In the genomic region with DNA sequence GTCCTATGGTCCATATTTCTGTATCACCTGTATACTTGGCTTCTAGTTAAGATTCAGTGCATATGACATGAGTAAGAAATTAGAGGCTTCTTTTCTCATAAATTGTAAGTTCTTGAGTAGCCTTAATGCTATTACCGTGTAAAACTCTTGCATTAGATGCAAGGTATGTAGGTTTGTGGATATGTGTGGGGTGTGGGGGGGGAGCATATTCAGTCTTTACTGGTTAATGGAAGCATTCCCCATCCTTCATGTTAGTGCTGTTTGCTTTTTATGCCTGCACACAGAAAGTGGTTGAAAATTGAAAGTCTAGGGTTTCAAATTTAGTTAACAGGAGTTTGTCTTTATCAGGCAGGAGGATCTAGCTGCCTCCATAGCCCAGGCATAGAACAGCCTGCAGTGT, we compare ENCODE assay signal across 1 cellular context.
TF ChIP-seq lines count a peak whose summit lies in the region.

No MANE protein-coding gene starts in this region.

TF ChIP-seq in K562, 482 proteins besides CTCF, POLR2A, EP300 and RAD21 (continued from another document):
- TF ChIP-seq, protein P1, sequence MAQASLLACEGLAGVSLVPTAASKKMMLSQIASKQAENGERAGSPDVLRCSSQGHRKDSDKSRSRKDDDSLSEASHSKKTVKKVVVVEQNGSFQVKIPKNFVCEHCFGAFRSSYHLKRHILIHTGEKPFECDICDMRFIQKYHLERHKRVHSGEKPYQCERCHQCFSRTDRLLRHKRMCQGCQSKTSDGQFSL (CRISPR knock-in tag; IDR thresholded peaks at IDR 0.05), result peak; percentile 50; the same call in 1 of the 2 replicates
- TF ChIP-seq, protein P1 (tag; IDR thresholded peaks at IDR 0.05), result no peak; a peak in 1 of 4 replicates
- no peak for TF ChIP-seq ZNF589 (CRISPR knock-in tag; IDR thresholded peaks at IDR 0.05; ENCODE audit: low read depth)
TF ChIP-seq in K562: peak in this region for 1.
